Comparison of ENCODE assay signal across 1 cellular context in genomic region chr7:89028319-89028718, GRCh38.
TF ChIP-seq lines count a peak whose summit lies in the region.

No MANE protein-coding gene starts in this region.

TF ChIP-seq in GM23338, 12 proteins besides CTCF, POLR2A, EP300 and RAD21 (continued from another document):
- TF ChIP-seq REST (IDR thresholded peaks at IDR 0.05; ENCODE audit: unreplicated experiment) (no peak), CREB1 (CRISPR knock-in tag; IDR thresholded peaks at IDR 0.05; ENCODE audit: low read depth) (no peak), STAT1 (IDR thresholded peaks at IDR 0.05; ENCODE audit: unreplicated experiment) (no peak), JUNB (IDR thresholded peaks at IDR 0.05; ENCODE audit: unreplicated experiment) (no peak)
- TF ChIP-seq, protein P1, sequence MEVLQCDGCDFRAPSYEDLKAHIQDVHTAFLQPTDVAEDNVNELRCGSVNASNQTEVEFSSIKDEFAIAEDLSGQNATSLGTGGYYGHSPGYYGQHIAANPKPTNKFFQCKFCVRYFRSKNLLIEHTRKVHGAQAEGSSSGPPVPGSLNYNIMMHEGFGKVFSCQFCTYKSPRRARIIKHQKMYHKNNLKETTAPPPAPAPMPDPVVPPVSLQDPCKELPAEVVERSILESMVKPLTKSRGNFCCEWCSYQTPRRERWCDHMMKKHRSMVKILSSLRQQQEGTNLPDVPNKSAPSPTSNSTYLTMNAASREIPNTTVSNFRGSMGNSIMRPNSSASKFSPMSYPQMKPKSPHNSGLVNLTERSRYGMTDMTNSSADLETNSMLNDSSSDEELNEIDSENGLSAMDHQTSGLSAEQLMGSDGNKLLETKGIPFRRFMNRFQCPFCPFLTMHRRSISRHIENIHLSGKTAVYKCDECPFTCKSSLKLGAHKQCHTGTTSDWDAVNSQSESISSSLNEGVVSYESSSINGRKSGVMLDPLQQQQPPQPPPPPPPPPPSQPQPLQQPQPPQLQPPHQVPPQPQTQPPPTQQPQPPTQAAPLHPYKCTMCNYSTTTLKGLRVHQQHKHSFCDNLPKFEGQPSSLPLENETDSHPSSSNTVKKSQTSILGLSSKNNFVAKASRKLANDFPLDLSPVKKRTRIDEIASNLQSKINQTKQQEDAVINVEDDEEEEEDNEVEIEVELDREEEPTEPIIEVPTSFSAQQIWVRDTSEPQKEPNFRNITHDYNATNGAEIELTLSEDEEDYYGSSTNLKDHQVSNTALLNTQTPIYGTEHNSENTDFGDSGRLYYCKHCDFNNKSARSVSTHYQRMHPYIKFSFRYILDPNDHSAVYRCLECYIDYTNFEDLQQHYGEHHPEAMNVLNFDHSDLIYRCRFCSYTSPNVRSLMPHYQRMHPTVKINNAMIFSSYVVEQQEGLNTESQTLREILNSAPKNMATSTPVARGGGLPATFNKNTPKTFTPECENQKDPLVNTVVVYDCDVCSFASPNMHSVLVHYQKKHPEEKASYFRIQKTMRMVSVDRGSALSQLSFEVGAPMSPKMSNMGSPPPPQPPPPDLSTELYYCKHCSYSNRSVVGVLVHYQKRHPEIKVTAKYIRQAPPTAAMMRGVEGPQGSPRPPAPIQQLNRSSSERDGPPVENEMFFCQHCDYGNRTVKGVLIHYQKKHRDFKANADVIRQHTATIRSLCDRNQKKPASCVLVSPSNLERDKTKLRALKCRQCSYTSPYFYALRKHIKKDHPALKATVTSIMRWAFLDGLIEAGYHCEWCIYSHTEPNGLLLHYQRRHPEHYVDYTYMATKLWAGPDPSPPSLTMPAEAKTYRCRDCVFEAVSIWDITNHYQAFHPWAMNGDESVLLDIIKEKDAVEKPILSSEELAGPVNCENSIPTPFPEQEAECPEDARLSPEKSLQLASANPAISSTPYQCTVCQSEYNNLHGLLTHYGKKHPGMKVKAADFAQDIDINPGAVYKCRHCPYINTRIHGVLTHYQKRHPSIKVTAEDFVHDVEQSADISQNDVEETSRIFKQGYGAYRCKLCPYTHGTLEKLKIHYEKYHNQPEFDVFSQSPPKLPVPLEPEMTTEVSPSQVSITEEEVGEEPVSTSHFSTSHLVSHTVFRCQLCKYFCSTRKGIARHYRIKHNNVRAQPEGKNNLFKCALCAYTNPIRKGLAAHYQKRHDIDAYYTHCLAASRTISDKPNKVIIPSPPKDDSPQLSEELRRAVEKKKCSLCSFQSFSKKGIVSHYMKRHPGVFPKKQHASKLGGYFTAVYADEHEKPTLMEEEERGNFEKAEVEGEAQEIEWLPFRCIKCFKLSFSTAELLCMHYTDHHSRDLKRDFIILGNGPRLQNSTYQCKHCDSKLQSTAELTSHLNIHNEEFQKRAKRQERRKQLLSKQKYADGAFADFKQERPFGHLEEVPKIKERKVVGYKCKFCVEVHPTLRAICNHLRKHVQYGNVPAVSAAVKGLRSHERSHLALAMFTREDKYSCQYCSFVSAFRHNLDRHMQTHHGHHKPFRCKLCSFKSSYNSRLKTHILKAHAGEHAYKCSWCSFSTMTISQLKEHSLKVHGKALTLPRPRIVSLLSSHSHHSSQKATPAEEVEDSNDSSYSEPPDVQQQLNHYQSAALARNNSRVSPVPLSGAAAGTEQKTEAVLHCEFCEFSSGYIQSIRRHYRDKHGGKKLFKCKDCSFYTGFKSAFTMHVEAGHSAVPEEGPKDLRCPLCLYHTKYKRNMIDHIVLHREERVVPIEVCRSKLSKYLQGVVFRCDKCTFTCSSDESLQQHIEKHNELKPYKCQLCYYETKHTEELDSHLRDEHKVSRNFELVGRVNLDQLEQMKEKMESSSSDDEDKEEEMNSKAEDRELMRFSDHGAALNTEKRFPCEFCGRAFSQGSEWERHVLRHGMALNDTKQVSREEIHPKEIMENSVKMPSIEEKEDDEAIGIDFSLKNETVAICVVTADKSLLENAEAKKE (CRISPR knock-in tag; IDR thresholded peaks at IDR 0.05): no peak
